8 cellular contexts compared by ENCODE assay signal in genomic region chr3:184249412-184250166, GRCh38. TPM values are rescaled to one million over a fixed set of nuclear protein-coding genes. Genes with fewer than 3 reads are reported as not detected.
A peak's percentile ranks its signal among the peaks of the same experiment; 100 is the strongest.
DNase-seq lines count a peak whose midpoint lies in the region; ATAC-seq and TF ChIP-seq lines count a peak whose summit lies in the region.

EEF1AKMT4 (plus strand) TSS chr3:184249672; CDS start chr3:184249695, 23 bp downstream.

- DNase-seq in NCI-H1417 treated with DMSO at 0.1 percent for 48 hours (lab: John Stamatoyannopoulos, UW) (peak; percentile 99), SW480 (ENCODE audit: low spot score) (peak; percentile 99), heart right ventricle (peak; percentile 94 to 96), posterior cingulate gyrus (peak; percentile 88 to 99 (median 93)), upper lobe of right lung (peak; percentile 98)

- H3K27ac ChIP-seq in adipose tissue (ENCODE audit: low read depth, low read length) = peak within 1 kb of the TSS; percentile 68
- peak within 1 kb of the TSS in 9 of 10 donors; percentile 77 to 94 (median 83) for H3K27ac ChIP-seq in heart right ventricle
- H3K27ac ChIP-seq in upper lobe of right lung = peak within 1 kb of the TSS; percentile 86

- peak; percentile 94 for ATAC-seq in HG02798 (IDR thresholded peaks at IDR 0.05; ENCODE audit: poor library complexity, unreplicated experiment)
- peak; percentile 98 to 100 (median 99) for ATAC-seq in heart right ventricle
- ATAC-seq in upper lobe of right lung = peak; percentile 97

- peaks cover 0 to 23% (median 18%) of the 10 kb centered on the region in 9 donors for H3K4me1 ChIP-seq in heart right ventricle
- H3K4me1 ChIP-seq in upper lobe of right lung = peaks cover 8% of the 10 kb centered on the region

- TF ChIP-seq CTCF in GM12875 (IDR thresholded peaks at IDR 0.05; ENCODE audit: borderline replicate concordance, insufficient read depth, low read depth, low read length) (no peak), heart right ventricle (IDR thresholded peaks at IDR 0.05) (peak in 7 of 9 donors; percentile 42 to 66 (median 50)), upper lobe of right lung (IDR thresholded peaks at IDR 0.05) (peak; percentile 65)

- H3K36me3 ChIP-seq in heart right ventricle (peaks cover 0 to 14% (median 9%) of the 10 kb centered on the region in 9 donors), upper lobe of right lung (peaks cover 13% of the 10 kb centered on the region)

- H3K4me3 ChIP-seq in GM12875 (ENCODE audit: low read depth, low read length) (peak within 1 kb of the TSS; percentile 88), heart right ventricle (peak within 1 kb of the TSS; percentile 63 to 92 (median 82)), upper lobe of right lung (peak within 1 kb of the TSS; percentile 91)

- H3K9me3 ChIP-seq in heart right ventricle (no peaks in the 10 kb centered on the region), upper lobe of right lung (no peaks in the 10 kb centered on the region)

- intact Hi-C loops in heart right ventricle (cut with DNase I) (loop anchor here (1.0 to 10.0 kb wide), 15 partner anchors 48 to 355 kb away; partner anchors contain the start of genes ABCF3 (in 6 of the 10), EIF2B5 (in 5 of the 10), ABCC5 (in 2 of the 10) and DVL3 (in 2 of the 10)), posterior cingulate gyrus (cut with DNase I) (loop anchor here (2.0 to 10.0 kb wide), 4 partner anchors 38 to 355 kb away; partner anchors contain the start of genes ABCF3 and EIF2B5), upper lobe of right lung (cut with DNase I) (loop anchor here (10.0 kb wide), 1 partner anchor 105 kb away; no protein-coding TSS in a partner anchor)

- H3K27me3 ChIP-seq in heart right ventricle (no peaks in the 10 kb centered on the region), upper lobe of right lung (no peaks in the 10 kb centered on the region)

- 0 to 1% (median 0%) methylated on average over 53 to 54 of the region's 54 CpGs for WGBS in adipose tissue, 3 donors
- WGBS in heart right ventricle, 2 donors = 0% methylated on average over 54 of the region's 54 CpGs

RNA-seq across cellular contexts. Expression of gene EEF1AKMT4, which starts in this region (rescaled TPM):
- polyA plus RNA-seq in adipose tissue (1 to 10 TPM; 2.1 to 8.0 (median 4.4) TPM), heart right ventricle (10 to 100 TPM in 1 of 2 donors, under 1 TPM in 1; 0.95 to 19.4 TPM)
- total RNA-seq in heart right ventricle (1 to 10 TPM in 7 of 10 donors, under 1 TPM in 3; 0.49 to 2.3 (median 1.1) TPM), upper lobe of right lung (2.7 TPM)

Comparison
In these comparisons a context has a peak if more than half of its experiments do, and no peak if none do; other contexts are left out.
1. Peak in every context shown above with its lines: DNase-seq, ATAC-seq, H3K4me3 ChIP-seq and H3K27ac ChIP-seq.